1 cellular context compared by ENCODE assay signal in genomic region chr10:78044179-78044578, GRCh38.
TF ChIP-seq lines count a peak whose summit lies in the region.

No MANE protein-coding gene starts in this region.

TF ChIP-seq in HepG2, 621 proteins besides CTCF, POLR2A, EP300 and RAD21:
- TF ChIP-seq PAF1 (CRISPR knock-in tag; IDR thresholded peaks at IDR 0.05), result peak; percentile 71; the same call in 1 of the 2 replicates
- TF ChIP-seq PREB (CRISPR knock-in tag; IDR thresholded peaks at IDR 0.05), result no peak
- peak; percentile 36 for TF ChIP-seq POLR2G (IDR thresholded peaks at IDR 0.05; ENCODE audit: low read depth, low read length)
